21 cellular contexts compared by ENCODE assay signal in the genomic region with DNA sequence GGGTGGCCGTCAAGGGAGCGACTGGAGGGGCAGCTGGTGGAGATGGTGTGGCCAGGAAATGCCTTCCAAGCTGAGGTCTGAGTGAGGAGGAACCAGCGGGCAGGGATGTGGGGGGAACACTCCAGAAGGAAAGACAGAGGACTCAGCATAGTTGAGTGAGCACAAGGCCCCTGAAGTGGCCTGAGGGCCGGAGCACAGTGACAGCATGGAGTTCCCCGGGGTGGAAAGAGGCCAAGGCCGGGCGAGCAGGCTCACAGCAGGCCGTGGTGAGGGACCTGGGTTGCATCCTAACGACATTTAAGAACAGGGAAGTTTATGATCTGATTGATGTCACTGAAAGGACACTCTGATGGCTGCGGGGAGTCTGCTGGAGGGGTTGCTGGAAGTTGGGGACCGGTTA. TPM values are rescaled to one million over a fixed set of nuclear protein-coding genes. Genes with fewer than 3 reads are reported as not detected.
A peak's percentile ranks its signal among the peaks of the same experiment; 100 is the strongest.
DNase-seq lines count a peak whose midpoint lies in the region; ATAC-seq and TF ChIP-seq lines count a peak whose summit lies in the region.
"Had no signal": no experiment of that assay in that cellular context is flagged by ENCODE, and none has a peak within 500 bp of the region (broad histone marks: within the 10 kb centered on the region; RNA-seq: fewer than 3 reads in every experiment).

No MANE protein-coding gene starts in this region.

- no peak for TF ChIP-seq POLR2A in breast epithelium (IDR thresholded peaks at IDR 0.05)

- no peak overlapping the region for H3K4me2 ChIP-seq in neuronal stem cell (ENCODE audit: insufficient read depth, low read length, poor library complexity, severe bottlenecking)

- H3K27me3 ChIP-seq in breast epithelium (no peaks in the 10 kb centered on the region), neuronal stem cell (ENCODE audit: control insufficient read depth in 3 of 3, insufficient read depth in 3 of 3, low read depth in 1 of 3, low read length in 3 of 3) (no peaks in the 10 kb centered on the region)

- H3K79me1 ChIP-seq in neuronal stem cell (ENCODE audit: low read depth, low read length): no peaks in the 10 kb centered on the region

- H4K91ac ChIP-seq in neuronal stem cell (ENCODE audit: low read depth, low read length, poor library complexity): no peak overlapping the region

- no CpG with 5 or more reads among the region's 11 CpGs for WGBS in neuronal stem cell (ENCODE audit: extremely low coverage in 2 of 2, insufficient read length in 2 of 2, insufficient replicate concordance in 1 of 2), 2 donors

- H2BK5ac ChIP-seq in neuronal stem cell (ENCODE audit: low read length): no peak overlapping the region

- H3K4me3 ChIP-seq in breast epithelium (no peak overlapping the region), neuronal stem cell (ENCODE audit: low read length in 2 of 2) (no peak overlapping the region)
- H3K4me3 ChIP-seq: K562 had no signal

- H3K23ac ChIP-seq in neuronal stem cell (ENCODE audit: low read depth, low read length, poor library complexity): no peak overlapping the region

- POLR2A ChIA-PET in MCF 10A (lab: Yijun Ruan, JAX): interaction anchor here (1.1 to 5.8 kb wide), 6 partner anchors 14 to 202 kb away, joined by 3 to 60 read pairs (median 5); a partner anchor contains a TSS

- H3K4ac ChIP-seq in neuronal stem cell (ENCODE audit: low read length): no peak overlapping the region

- no peak overlapping the region for H2BK15ac ChIP-seq in neuronal stem cell (ENCODE audit: low read length)

- H2AFZ ChIP-seq in neuronal stem cell (ENCODE audit: low read length): no peak overlapping the region

- no peak for ATAC-seq in GM19035 (IDR thresholded peaks at IDR 0.05; ENCODE audit: unreplicated experiment)
- ATAC-seq in GM21423 (IDR thresholded peaks at IDR 0.05; ENCODE audit: unreplicated experiment): no peak
- ATAC-seq: K562, SK-N-SH treated with all-trans-retinoic acid at 6 μM for 48 hours had no signal

- CTCF ChIA-PET in MCF 10A (lab: Yijun Ruan, JAX): interaction anchor here (0.7 kb wide), 1 partner anchor 40 kb away, joined by 3 read pairs; no protein-coding TSS in a partner anchor

- peak overlapping the region in 1 of 2 donors; percentile 71 for H3K27ac ChIP-seq in breast epithelium
- no peak overlapping the region for H3K27ac ChIP-seq in neuronal stem cell (replicated peaks; ENCODE audit: low read length)
- H3K27ac ChIP-seq: 22Rv1, C4-2B had no signal

- H3K36me3 ChIP-seq in breast epithelium (no peaks in the 10 kb centered on the region), neuronal stem cell (replicated peaks in 1 of 2; ENCODE audit: control insufficient read depth in 2 of 2, insufficient read depth in 2 of 2, low read length in 2 of 2) (peaks cover 0 to 1% of the 10 kb centered on the region in 2 donors)

- H2AK5ac ChIP-seq in neuronal stem cell (ENCODE audit: low read depth, low read length): no peak overlapping the region

- DNase-seq in MCF 10A (ENCODE audit: unreplicated experiment): no peak
- DNase-seq in breast epithelium (ENCODE audit: low spot score in 2 of 2): no peak
- no peak for DNase-seq in glutamatergic neuron
- no peak for DNase-seq in neuronal stem cell (ENCODE audit: low spot score)
- no peak for DNase-seq in NCI-H2171 (lab: John Stamatoyannopoulos, UW)
- no peak for DNase-seq in epidermal melanocyte (ENCODE audit: insufficient read length, low spot score)
- DNase-seq: AML-193, DMS79 treated with DMSO at 0.1 percent for 48 hours, HCEC 1CT, NCI-H1105 treated with DMSO at 0.1 percent for 48 hours, NCI-H1694 treated with DMSO at 0.1 percent for 48 hours, NCI-H510A treated with DMSO at 0.1 percent for 48 hours, OCI-M1, SIG-M5 had no signal

- H3K4me1 Mint-ChIP-seq in MCF 10A (ENCODE audit: insufficient read depth, unreplicated experiment) (peaks cover 29% of the 10 kb centered on the region), glutamatergic neuron (ENCODE audit: low read depth, unreplicated experiment) (peaks cover 13% of the 10 kb centered on the region)

- H3K9me3 ChIP-seq in breast epithelium: no peaks in the 10 kb centered on the region
- no peaks in the 10 kb centered on the region for H3K9me3 ChIP-seq in neuronal stem cell (replicated peaks in 1 of 2; ENCODE audit: control insufficient read depth in 2 of 2, insufficient read depth in 1 of 2, low read depth in 1 of 2, low read length in 2 of 2)

- H3K4me1 ChIP-seq in breast epithelium (peaks cover 0 to 7% of the 10 kb centered on the region in 2 donors), neuronal stem cell (ENCODE audit: control insufficient read depth in 2 of 2, insufficient read depth in 1 of 2, low read depth in 1 of 2, low read length in 2 of 2) (peaks cover 0 to 5% of the 10 kb centered on the region in 2 donors)

- no peak for TF ChIP-seq CTCF in MCF 10A (IDR thresholded peaks at IDR 0.05; ENCODE audit: unreplicated experiment)
- no peak for TF ChIP-seq CTCF in breast epithelium (IDR thresholded peaks at IDR 0.05)
- TF ChIP-seq CTCF in glutamatergic neuron (IDR thresholded peaks at IDR 0.05; ENCODE audit: partially characterized antibody, unreplicated experiment): no peak

- H3K9me3 Mint-ChIP-seq in MCF 10A (ENCODE audit: unreplicated experiment): no peaks in the 10 kb centered on the region
- H3K9me3 Mint-ChIP-seq in glutamatergic neuron (ENCODE audit: unreplicated experiment): peaks cover 3% of the 10 kb centered on the region

- no peak overlapping the region for H2BK120ac ChIP-seq in neuronal stem cell (ENCODE audit: low read depth, low read length)

- H3K14ac ChIP-seq in neuronal stem cell (ENCODE audit: low read length): no peak overlapping the region

- no peak overlapping the region for H3K9ac ChIP-seq in neuronal stem cell (ENCODE audit: low read depth, low read length, poor library complexity)

- H3K36me3 Mint-ChIP-seq in MCF 10A (ENCODE audit: insufficient read depth, unreplicated experiment) (peaks cover 89% of the 10 kb centered on the region), glutamatergic neuron (ENCODE audit: unreplicated experiment) (no peaks in the 10 kb centered on the region)

- H3K4me3 Mint-ChIP-seq in MCF 10A (ENCODE audit: unreplicated experiment): peak overlapping the region; percentile 45
- peak overlapping the region; percentile 26 for H3K4me3 Mint-ChIP-seq in glutamatergic neuron (ENCODE audit: unreplicated experiment)

- intact Hi-C loops in MCF 10A (cut with micrococcal nuclease) (no loop called here), breast epithelium (cut with DNase I; ENCODE audit: low total_unique reads) (no loop called here)

- peak overlapping the region; percentile 87 for H3K27ac Mint-ChIP-seq in MCF 10A (ENCODE audit: low read depth, unreplicated experiment)
- H3K27ac Mint-ChIP-seq in glutamatergic neuron (ENCODE audit: unreplicated experiment): peak overlapping the region; percentile 62

- BruUV-seq in MCF 10A (replicated peaks; lab: Mats Ljungman, UMichigan): no TSS peak

- no peak overlapping the region for H4K8ac ChIP-seq in neuronal stem cell (ENCODE audit: low read depth, low read length)

- peak overlapping the region; percentile 18 for H3K18ac ChIP-seq in neuronal stem cell (ENCODE audit: low read length)

- no peaks in the 10 kb centered on the region for H3K27me3 Mint-ChIP-seq in MCF 10A (ENCODE audit: insufficient read depth, unreplicated experiment)
- H3K27me3 Mint-ChIP-seq in glutamatergic neuron (ENCODE audit: unreplicated experiment): peaks cover 9% of the 10 kb centered on the region

- H2BK12ac ChIP-seq in neuronal stem cell (ENCODE audit: low read length): no peak overlapping the region

RNA-seq across cellular contexts. Expression of a gene that starts 48.0 kb away (rescaled TPM):
- total RNA-seq in MCF 10A (2022) (157 and 175 TPM in 2 replicates), breast epithelium (100 to 1,000 TPM; 116 to 347 (median 152) TPM), glutamatergic neuron (ENCODE audit: unreplicated experiment) (1.4 TPM)
- polyA plus RNA-seq in neuronal stem cell (2013, experiment 1 of 2): 9.0 TPM
- 8.8 TPM for polyA plus RNA-seq in neuronal stem cell (2013, experiment 2 of 2)

RNA-seq across cellular contexts. Expression of a gene that starts 51.2 kb away (rescaled TPM):
- total RNA-seq in MCF 10A (2022): 4.4 and 7.6 TPM in 2 replicates
- 1 to 10 TPM in 1 of 3 donors, under 1 TPM in 1, not detected in 1; 0.15 to 2.3 TPM for total RNA-seq in breast epithelium
- total RNA-seq in glutamatergic neuron (ENCODE audit: unreplicated experiment): 0.17 TPM
- not detected for polyA plus RNA-seq in neuronal stem cell (2013, experiment 1 of 2)
- polyA plus RNA-seq in neuronal stem cell (2013, experiment 2 of 2): not detected
- total RNA-seq: G401 had no signal

RNA-seq across cellular contexts. Expression of a gene that starts 54.9 kb away (rescaled TPM):
- total RNA-seq in MCF 10A (2022) (not detected in 2 replicates), breast epithelium (not detected), glutamatergic neuron (ENCODE audit: unreplicated experiment) (not detected)
- not detected for polyA plus RNA-seq in neuronal stem cell (2013, experiment 1 of 2)
- polyA plus RNA-seq in neuronal stem cell (2013, experiment 2 of 2): not detected
- total RNA-seq: G401, K562 had no signal
- polyA plus RNA-seq: K562 had no signal

Comparison
In these comparisons a context has a peak if more than half of its experiments do, and no peak if none do; other contexts are left out.
1. RNA of a gene that starts 48.0 kb away (total RNA-seq): 157 to 175 TPM in MCF 10A and 116 to 347 TPM in breast epithelium; 1.4 TPM in glutamatergic neuron (single experiment); every median in the first group is over 10 times any median in the second.